In the genomic region with DNA sequence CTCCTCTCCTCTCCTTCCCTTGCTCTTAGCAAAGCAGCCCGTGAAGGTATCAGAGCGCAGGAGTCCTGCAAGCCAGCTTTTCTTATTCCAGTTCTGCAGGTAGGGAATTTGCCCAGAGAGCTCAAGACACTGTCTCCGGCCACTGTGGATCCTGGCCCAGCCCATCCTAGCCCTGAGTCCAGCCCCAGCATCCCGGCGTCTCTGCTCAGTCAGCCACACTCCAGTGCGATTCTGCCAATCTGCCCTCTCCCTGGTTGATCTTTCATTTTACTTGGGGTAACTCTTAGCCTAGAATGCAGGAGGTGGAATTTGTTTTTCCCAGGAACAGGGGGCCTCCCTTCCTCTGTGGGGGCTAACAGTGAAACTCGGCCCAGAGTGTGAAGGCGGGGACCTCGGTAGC, we compare ENCODE assay signal across 17 cellular contexts.
DNase-seq lines count a peak whose midpoint lies in the region; ATAC-seq and TF ChIP-seq lines count a peak whose summit lies in the region.
"Had no signal": no experiment of that assay in that cellular context is flagged by ENCODE, and none has a peak within 500 bp of the region (broad histone marks: within the 10 kb centered on the region; RNA-seq: fewer than 3 reads in every experiment).

No MANE protein-coding gene starts in this region.

- 44 to 53% methylated on average over 9 of the region's 9 CpGs for WGBS in esophagus, 2 donors
- WGBS in urinary bladder: 66% methylated on average over 9 of the region's 9 CpGs

- ATAC-seq in GM19328 (IDR thresholded peaks at IDR 0.05; ENCODE audit: unreplicated experiment): no peak

- H3K4me3 ChIP-seq in esophagus (ENCODE audit: low read depth in 1 of 2, low read length in 2 of 2) (no peak overlapping the region), urinary bladder (ENCODE audit: low read depth, low read length) (no peak overlapping the region)

- no peaks in the 10 kb centered on the region for H3K9me3 Mint-ChIP-seq in nephron
- H3K9me3 Mint-ChIP-seq: activated CD4-positive, alpha-beta memory T cell treated with anti-CD3 and anti-CD28 coated beads, Interleukin-2, amount 10 ng/mL, durations not matched to agents 7 days and 5 days; stimulated activated naive CD8-positive, alpha-beta T cell treated with anti-CD3 and anti-CD28 coated beads, Interleukin-15, Interleukin-2, amounts not matched to agents 100 ng/mL and 50 ng/mL, for 24 hours had no signal

- H3K4me1 ChIP-seq in esophagus (ENCODE audit: control insufficient read depth in 2 of 2, insufficient read depth in 2 of 2, low read length in 1 of 2) (peaks cover 0 to 16% of the 10 kb centered on the region in 2 donors), urinary bladder (ENCODE audit: insufficient read depth) (no peaks in the 10 kb centered on the region)
- H3K4me1 ChIP-seq: parathyroid adenoma had no signal

- H3K27me3 ChIP-seq in esophagus (ENCODE audit: control insufficient read depth in 1 of 2, insufficient read depth in 2 of 2, low read length in 2 of 2): no peaks in the 10 kb centered on the region

- H3K27ac ChIP-seq in esophagus (ENCODE audit: low read depth in 2 of 2, low read length in 1 of 2): peak overlapping the region; percentile 32 to 50
- peak overlapping the region; percentile 61 for H3K27ac ChIP-seq in urinary bladder (ENCODE audit: low read depth)
- H3K27ac ChIP-seq: KMS-11, parathyroid adenoma had no signal

- peaks cover 3% of the 10 kb centered on the region for H3K36me3 Mint-ChIP-seq in nephron (ENCODE audit: low read depth)

- H3K27ac Mint-ChIP-seq in nephron: peak overlapping the region; percentile 63 to 79 (median 64)
- H3K27ac Mint-ChIP-seq: activated CD4-positive, alpha-beta memory T cell treated with anti-CD3 and anti-CD28 coated beads, Interleukin-2, amount 10 ng/mL, durations not matched to agents 7 days and 5 days; stimulated activated naive CD8-positive, alpha-beta T cell treated with anti-CD3 and anti-CD28 coated beads, Interleukin-15, Interleukin-2, amounts not matched to agents 100 ng/mL and 50 ng/mL, for 24 hours had no signal

- TF ChIP-seq CTCF in nephron (IDR thresholded peaks at IDR 0.05; ENCODE audit: unreplicated experiment in 3 of 3): no peak

- DNase-seq in DMS53 (lab: John Stamatoyannopoulos, UW): peak; percentile 33
- no peak for DNase-seq in DMS53 treated with DMSO at 0.1 percent for 48 hours (lab: John Stamatoyannopoulos, UW; ENCODE audit: unreplicated experiment)
- no peak for DNase-seq in effector CD8-positive, alpha-beta T cell (lab: John Stamatoyannopoulos, UW)
- no peak for DNase-seq in NCI-H1436 treated with DMSO at 0.1 percent for 48 hours (lab: John Stamatoyannopoulos, UW)
- DNase-seq: 8988T; activated CD4-positive, alpha-beta memory T cell treated with anti-CD3 and anti-CD28 coated beads, Interleukin-2, amount 10 ng/mL, durations not matched to agents 7 days and 5 days; activated naive CD4-positive, alpha-beta T cell treated with Interleukin-2 at 50 U/mL for 16 hours; foreskin melanocyte; NCI-H2107; stimulated activated CD4-positive, alpha-beta T cell treated with anti-CD3 and anti-CD28 coated beads, Interleukin-4, amount 100 ng/mL, for 1 hour had no signal

- peak overlapping the region in 2 of 3 experiments; percentile 4 to 33 for H3K4me3 Mint-ChIP-seq in nephron
- H3K4me3 Mint-ChIP-seq: activated CD4-positive, alpha-beta memory T cell treated with anti-CD3 and anti-CD28 coated beads, Interleukin-2, amount 10 ng/mL, durations not matched to agents 7 days and 5 days; stimulated activated naive CD8-positive, alpha-beta T cell treated with anti-CD3 and anti-CD28 coated beads, Interleukin-15, Interleukin-2, amounts not matched to agents 100 ng/mL and 50 ng/mL, for 24 hours had no signal

- peaks cover 5% of the 10 kb centered on the region for H3K27me3 Mint-ChIP-seq in nephron (ENCODE audit: low read depth)
- H3K27me3 Mint-ChIP-seq: activated CD4-positive, alpha-beta memory T cell treated with anti-CD3 and anti-CD28 coated beads, Interleukin-2, amount 10 ng/mL, durations not matched to agents 7 days and 5 days; stimulated activated naive CD8-positive, alpha-beta T cell treated with anti-CD3 and anti-CD28 coated beads, Interleukin-15, Interleukin-2, amounts not matched to agents 100 ng/mL and 50 ng/mL, for 24 hours had no signal

- no peaks in the 10 kb centered on the region for H3K9me3 ChIP-seq in esophagus (ENCODE audit: control insufficient read depth in 2 of 2, insufficient read depth in 1 of 2, low read depth in 1 of 2, low read length in 1 of 2)

- H3K4me1 Mint-ChIP-seq in nephron: peaks cover 62% of the 10 kb centered on the region
- H3K4me1 Mint-ChIP-seq: activated CD4-positive, alpha-beta memory T cell treated with anti-CD3 and anti-CD28 coated beads, Interleukin-2, amount 10 ng/mL, durations not matched to agents 7 days and 5 days had no signal

- no peaks in the 10 kb centered on the region for H3K36me3 ChIP-seq in esophagus (ENCODE audit: control insufficient read depth in 2 of 2, insufficient read depth in 2 of 2, low read length in 1 of 2)
- H3K36me3 ChIP-seq in urinary bladder (ENCODE audit: insufficient read depth): no peaks in the 10 kb centered on the region
